Comparison of ENCODE assay signal across 8 cellular contexts in genomic region chr5:154753792-154754191, GRCh38. TPM values are rescaled to one million over a fixed set of nuclear protein-coding genes. Genes with fewer than 3 reads are reported as not detected.
A peak's percentile ranks its signal among the peaks of the same experiment; 100 is the strongest.
DNase-seq lines count a peak whose midpoint lies in the region; ATAC-seq and TF ChIP-seq lines count a peak whose summit lies in the region.

No MANE protein-coding gene starts in this region.

- 26% methylated on average over 5 of the region's 5 CpGs for WGBS in right cardiac atrium

- intact Hi-C loops in right cardiac atrium (cut with DNase I): loop anchor here in 3 of 4 donors (5.0 to 10.0 kb wide), 3 partner anchors 61 to 71 kb away; no protein-coding TSS in a partner anchor

- no peak for TF ChIP-seq CTCF in AG09319 (IDR thresholded peaks at IDR 0.05; ENCODE audit: low read depth, low read length)
- TF ChIP-seq CTCF in HFFc6 (IDR thresholded peaks at IDR 0.05): no peak

- H3K4me1 Mint-ChIP-seq in HFFc6 (ENCODE audit: low read depth): peaks cover 32% of the 10 kb centered on the region

- H3K4me1 ChIP-seq in right cardiac atrium (ENCODE audit: control insufficient read depth, insufficient read depth, low read length) (peaks cover 7% of the 10 kb centered on the region), skeletal muscle satellite cell (ENCODE audit: control insufficient read depth, insufficient read depth, low read length) (peaks cover 26% of the 10 kb centered on the region)

- no peaks in the 10 kb centered on the region for H3K9me3 Mint-ChIP-seq in HFFc6

- H3K9me3 ChIP-seq in right cardiac atrium (ENCODE audit: control insufficient read depth, low read length) (no peaks in the 10 kb centered on the region), skeletal muscle satellite cell (replicated peaks; ENCODE audit: low read length) (no peaks in the 10 kb centered on the region)

- H3K4me3 Mint-ChIP-seq in HFFc6: peak overlapping the region; percentile 87

- H3K27me3 ChIP-seq in right cardiac atrium (ENCODE audit: control insufficient read depth, insufficient read depth) (no peaks in the 10 kb centered on the region), skeletal muscle satellite cell (ENCODE audit: control insufficient read depth, insufficient read depth, low read length) (no peaks in the 10 kb centered on the region)

- peak overlapping the region; percentile 96 for H3K4me2 ChIP-seq in skeletal muscle satellite cell (ENCODE audit: low read length)

- peak; percentile 86 for DNase-seq in AG09319 (ENCODE audit: extremely low read depth, low read depth)
- DNase-seq in HFFc6: peak; percentile 92
- peak; percentile 90 for DNase-seq in amniotic epithelial cell (ENCODE audit: low read depth)
- DNase-seq in right cardiac atrium: peak; percentile 80 to 89 (median 82)
- DNase-seq in NCI-H187 (lab: John Stamatoyannopoulos, UW): no peak
- DNase-seq in HuH-7.5 (ENCODE audit: low spot score): no peak

- H3K4me3 ChIP-seq in right cardiac atrium (ENCODE audit: low read length) (no peak overlapping the region), skeletal muscle satellite cell (ENCODE audit: low read length) (peak overlapping the region; percentile 78)

- H3K36me3 Mint-ChIP-seq in HFFc6 (ENCODE audit: low read depth): peaks cover 5% of the 10 kb centered on the region

- no peaks in the 10 kb centered on the region for H3K36me3 ChIP-seq in skeletal muscle satellite cell (ENCODE audit: insufficient read depth, low read length)

- H3K27me3 Mint-ChIP-seq in HFFc6 (ENCODE audit: insufficient read depth): no peaks in the 10 kb centered on the region

- peak overlapping the region; percentile 98 for H3K27ac Mint-ChIP-seq in HFFc6

- peak overlapping the region; percentile 84 for H3K27ac ChIP-seq in right cardiac atrium (ENCODE audit: low read length)

- peak overlapping the region; percentile 95 for H3K9ac ChIP-seq in skeletal muscle satellite cell (ENCODE audit: low read depth, low read length)

- ATAC-seq in right cardiac atrium (peak; percentile 49 to 50), HG02840 (IDR thresholded peaks at IDR 0.05; ENCODE audit: low FRiP score, unreplicated experiment) (no peak)

RNA-seq across cellular contexts. Expression of gene LARP1, which starts 1.4 kb away (rescaled TPM):
- total RNA-seq in HFFc6 (2021; fragmentation: NEBNext Ultra II Directional; extraction: Animal tissue kit (Norgen Biotek cat#: 25700)): 100 to 1,000 TPM; 204 to 228 (median 208) TPM
- 100 to 1,000 TPM; 119 to 130 (median 124) TPM for total RNA-seq in right cardiac atrium
- polyA plus RNA-seq in right cardiac atrium: 43.9 TPM
- total RNA-seq in skeletal muscle satellite cell (2012; rRNA removed): 102 and 110 TPM in 2 replicates

Comparison
In these comparisons a context has a peak if more than half of its experiments do, and no peak if none do; other contexts are left out.
1. DNase-seq: peak in AG09319 (single experiment), HFFc6 (single experiment), amniotic epithelial cell (single experiment) and right cardiac atrium (3 of 3); none in NCI-H187 (0 of 2) and HuH-7.5 (single experiment).